ENCODE assay signal across 8 cellular contexts in the genomic region with DNA sequence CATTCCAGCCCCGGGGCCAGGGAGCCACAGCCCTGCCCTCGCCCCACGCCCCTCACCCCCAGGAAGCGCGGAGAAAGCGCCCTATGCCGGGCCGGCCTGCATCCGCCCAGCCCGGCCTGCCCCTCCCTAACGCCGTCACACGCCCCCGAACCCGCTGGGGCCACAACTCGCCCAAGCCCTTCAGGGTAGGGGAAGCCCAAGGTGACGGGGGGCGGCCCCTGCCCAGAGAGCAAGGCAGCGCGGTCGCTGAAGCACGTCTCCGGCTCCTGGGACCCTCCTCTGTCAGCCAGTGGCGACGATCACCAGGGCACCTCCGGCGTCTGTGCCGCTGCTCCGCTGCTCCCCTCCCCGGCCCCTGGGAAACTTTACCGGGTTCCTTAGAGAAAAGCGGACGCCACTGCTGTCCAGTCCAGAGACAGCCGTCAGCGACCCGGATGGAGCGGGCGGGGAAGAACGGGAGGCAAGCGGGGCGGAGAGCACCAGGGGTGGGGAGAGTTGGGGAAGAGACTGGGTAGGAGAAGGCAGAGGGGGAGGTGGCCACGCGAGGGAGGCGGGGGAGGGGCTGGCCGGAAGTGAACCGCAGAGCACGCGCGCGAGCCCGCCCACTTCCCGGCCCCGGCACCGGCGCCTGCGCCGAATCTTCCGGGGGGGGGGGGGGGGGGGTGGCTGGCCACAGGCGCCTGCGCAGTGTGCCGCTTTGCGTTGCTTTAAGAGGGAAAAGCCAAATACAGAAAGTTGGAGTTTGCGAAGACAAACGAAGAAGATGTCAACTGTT.
DNase-seq lines count a peak whose midpoint lies in the region; ATAC-seq and TF ChIP-seq lines count a peak whose summit lies in the region.

A gene with protein sequence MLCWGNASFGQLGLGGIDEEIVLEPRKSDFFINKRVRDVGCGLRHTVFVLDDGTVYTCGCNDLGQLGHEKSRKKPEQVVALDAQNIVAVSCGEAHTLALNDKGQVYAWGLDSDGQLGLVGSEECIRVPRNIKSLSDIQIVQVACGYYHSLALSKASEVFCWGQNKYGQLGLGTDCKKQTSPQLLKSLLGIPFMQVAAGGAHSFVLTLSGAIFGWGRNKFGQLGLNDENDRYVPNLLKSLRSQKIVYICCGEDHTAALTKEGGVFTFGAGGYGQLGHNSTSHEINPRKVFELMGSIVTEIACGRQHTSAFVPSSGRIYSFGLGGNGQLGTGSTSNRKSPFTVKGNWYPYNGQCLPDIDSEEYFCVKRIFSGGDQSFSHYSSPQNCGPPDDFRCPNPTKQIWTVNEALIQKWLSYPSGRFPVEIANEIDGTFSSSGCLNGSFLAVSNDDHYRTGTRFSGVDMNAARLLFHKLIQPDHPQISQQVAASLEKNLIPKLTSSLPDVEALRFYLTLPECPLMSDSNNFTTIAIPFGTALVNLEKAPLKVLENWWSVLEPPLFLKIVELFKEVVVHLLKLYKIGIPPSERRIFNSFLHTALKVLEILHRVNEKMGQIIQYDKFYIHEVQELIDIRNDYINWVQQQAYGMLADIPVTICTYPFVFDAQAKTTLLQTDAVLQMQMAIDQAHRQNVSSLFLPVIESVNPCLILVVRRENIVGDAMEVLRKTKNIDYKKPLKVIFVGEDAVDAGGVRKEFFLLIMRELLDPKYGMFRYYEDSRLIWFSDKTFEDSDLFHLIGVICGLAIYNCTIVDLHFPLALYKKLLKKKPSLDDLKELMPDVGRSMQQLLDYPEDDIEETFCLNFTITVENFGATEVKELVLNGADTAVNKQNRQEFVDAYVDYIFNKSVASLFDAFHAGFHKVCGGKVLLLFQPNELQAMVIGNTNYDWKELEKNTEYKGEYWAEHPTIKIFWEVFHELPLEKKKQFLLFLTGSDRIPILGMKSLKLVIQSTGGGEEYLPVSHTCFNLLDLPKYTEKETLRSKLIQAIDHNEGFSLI (minus strand): TSS at position 509 of the 775 bp plus-strand sequence. CDS start 2,175 bp downstream, outside the sequence.

- peak; percentile 78 for TF ChIP-seq POLR2A in GM18951 (IDR thresholded peaks at IDR 0.05; ENCODE audit: extremely low read depth, insufficient read depth, insufficient read length)

- peak within 1 kb of the TSS; percentile 91 for H3K27ac ChIP-seq in cingulate gyrus (ENCODE audit: low read depth, low read length)

- DNase-seq in AG20443 (ENCODE audit: low spot score) (peak; percentile 100), NCI-H446 treated with DMSO at 0.1 percent for 48 hours (lab: John Stamatoyannopoulos, UW) (peak; percentile 67), kidney tubule cell (ENCODE audit: low spot score) (peak; percentile 92)
- DNase-seq in activated CD4-positive, alpha-beta T cell treated with anti-CD3 and anti-CD28 coated beads for 48 hours, result peak; percentile 91
- peak; percentile 80 to 83 for DNase-seq in stimulated activated CD4-positive, alpha-beta T cell treated with anti-CD3 and anti-CD28 coated beads, Interleukin-1b, Interleukin-23, amount 100 ng/mL, for 1 hour (ENCODE audit: low read depth in 2 of 2)

- in situ Hi-C loops in GM18951 (cut with MboI; ENCODE audit: low sequenced_read_pairs, unreplicated experiment), result no loop called here

- peak; percentile 89 for ATAC-seq in HG03175 (IDR thresholded peaks at IDR 0.05; ENCODE audit: unreplicated experiment)

Comparison
In these comparisons a context has a peak if more than half of its experiments do, and no peak if none do; other contexts are left out.
1. Peak in every context shown above with its lines: DNase-seq, ATAC-seq and H3K27ac ChIP-seq.